8 cellular contexts compared by ENCODE assay signal in the genomic region with DNA sequence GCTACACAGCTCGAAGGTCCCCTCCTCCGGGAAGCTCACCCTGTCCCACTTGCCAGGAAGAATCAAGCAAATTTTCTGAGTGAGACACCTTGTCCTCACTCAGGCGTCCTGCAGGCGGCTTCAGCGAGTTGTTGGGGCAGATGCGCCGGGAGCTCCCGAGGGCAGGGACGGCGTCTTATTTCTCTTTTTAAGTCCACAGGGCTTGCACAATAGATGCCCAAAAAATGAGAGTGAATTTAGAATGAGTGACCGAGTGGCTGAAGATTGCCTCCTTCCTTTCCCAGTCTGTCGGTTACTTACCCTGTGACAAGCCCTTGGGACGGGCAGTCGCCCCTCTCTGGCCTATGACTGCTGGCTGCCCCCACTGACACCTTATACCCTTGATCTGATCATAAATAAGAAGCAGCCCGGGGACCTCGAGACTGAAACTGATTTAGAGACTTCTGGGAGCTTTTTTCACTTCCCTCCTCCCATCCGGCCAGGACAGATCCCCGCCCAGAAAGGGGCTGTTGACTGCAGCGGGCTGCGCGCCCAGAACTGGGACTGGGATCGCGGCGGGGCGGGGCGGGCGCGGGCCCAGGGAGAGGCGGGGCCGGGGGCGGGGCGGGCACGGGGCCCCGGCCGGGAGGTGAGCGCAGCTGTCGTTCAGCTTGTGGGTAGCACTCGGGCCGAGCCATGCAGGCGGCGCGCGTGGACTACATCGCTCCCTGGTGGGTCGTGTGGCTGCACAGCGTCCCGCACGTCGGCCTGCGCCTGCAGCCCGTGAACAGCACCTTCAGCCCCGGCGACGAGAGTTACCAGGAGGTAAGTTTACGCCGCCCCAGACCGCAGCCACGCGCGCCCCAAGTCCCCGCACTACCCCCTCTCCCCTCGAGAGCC. TPM values are rescaled to one million over a fixed set of nuclear protein-coding genes. Genes with fewer than 3 reads are reported as not detected.
A peak's percentile ranks its signal among the peaks of the same experiment; 100 is the strongest.
DNase-seq lines count a peak whose midpoint lies in the region; ATAC-seq and TF ChIP-seq lines count a peak whose summit lies in the region.

Gene TTYH2, plus strand, starts transcription at position 659 of the 879 bp plus-strand sequence. Its CDS starts 17 bp downstream, at position 676.

- ATAC-seq in GM21529 (IDR thresholded peaks at IDR 0.05; ENCODE audit: unreplicated experiment), result peak; percentile 63
- peak; percentile 81 for ATAC-seq in naive thymus-derived CD4-positive, alpha-beta T cell

- no peaks in the 10 kb centered on the region for H3K27me3 ChIP-seq in naive thymus-derived CD4-positive, alpha-beta T cell (ENCODE audit: control insufficient read depth in 2 of 2, insufficient read depth in 2 of 2, low read length in 2 of 2)

- CTCF ChIA-PET in naive thymus-derived CD4-positive, alpha-beta T cell (lab: Charles Lee), result interaction anchor here (0.7 to 1.7 kb wide), 7 partner anchors 10 to 155 kb away, joined by 3 to 9 read pairs (median 5); partner anchors contain the start of genes GPR142 and RPL38

- no peaks in the 10 kb centered on the region for H3K9me3 ChIP-seq in naive thymus-derived CD4-positive, alpha-beta T cell (ENCODE audit: control insufficient read depth in 2 of 3, low read length in 3 of 3)

- peaks cover 0 to 21% (median 13%) of the 10 kb centered on the region in 3 experiments for H3K36me3 ChIP-seq in naive thymus-derived CD4-positive, alpha-beta T cell (ENCODE audit: control insufficient read depth in 2 of 3, insufficient read depth in 3 of 3, low read length in 3 of 3)

- peak within 1 kb of the TSS; percentile 57 to 92 (median 82) for H3K27ac Mint-ChIP-seq in naive thymus-derived CD4-positive, alpha-beta T cell

- peak within 1 kb of the TSS; percentile 55 for H3K27ac ChIP-seq in naive thymus-derived CD4-positive, alpha-beta T cell (ENCODE audit: low read depth, low read length)

- H3K4me1 ChIP-seq in naive thymus-derived CD4-positive, alpha-beta T cell (ENCODE audit: control insufficient read depth in 2 of 2, insufficient read depth in 2 of 2, low read length in 2 of 2), result peaks cover 23 to 37% of the 10 kb centered on the region in 2 donors

- peak within 1 kb of the TSS; percentile 62 for H3K4me3 ChIP-seq in naive thymus-derived CD4-positive, alpha-beta T cell (ENCODE audit: low read length)

- DNase-seq in DMS153 treated with DMSO at 0.1 percent for 48 hours (lab: John Stamatoyannopoulos, UW; ENCODE audit: unreplicated experiment) (peak; percentile 54), RKO (ENCODE audit: low spot score) (peak; percentile 89), activated T-helper 1 cell treated with Interleukin-2 at 50 U/mL for 16 hours (ENCODE audit: low read depth) (peak; percentile 63), fibroblast of gingiva (ENCODE audit: low read depth) (peak; percentile 89)
- DNase-seq in naive thymus-derived CD4-positive, alpha-beta T cell, result peak; percentile 46 to 78 (median 55)
- DNase-seq in stimulated activated naive CD4-positive, alpha-beta T cell treated with Interleukin-2 at 50 U/mL for 16 hours (lab: John Stamatoyannopoulos, UW), result peak; percentile 62

- peaks cover 0 to 15% (median 6%) of the 10 kb centered on the region in 5 donors for H3K36me3 Mint-ChIP-seq in naive thymus-derived CD4-positive, alpha-beta T cell

- TF ChIP-seq EP300 in Ishikawa (IDR thresholded peaks at IDR 0.05; ENCODE audit: borderline replicate concordance), result no peak

- peaks cover 27 to 51% (median 40%) of the 10 kb centered on the region in 7 donors for H3K4me1 Mint-ChIP-seq in naive thymus-derived CD4-positive, alpha-beta T cell

- POLR2A ChIA-PET in naive thymus-derived CD4-positive, alpha-beta T cell (lab: Charles Lee), result interaction anchor here (1.7 to 2.4 kb wide), 3 partner anchors 9 to 72 kb away, joined by 6 to 17 read pairs (median 16); partner anchors contain the start of gene RPL38

- TF ChIP-seq RAD21 in Ishikawa (IDR thresholded peaks at IDR 0.05; ENCODE audit: low read depth), result no peak

- peaks cover 0 to 5% (median 0%) of the 10 kb centered on the region in 5 donors for H3K27me3 Mint-ChIP-seq in naive thymus-derived CD4-positive, alpha-beta T cell

- H3K4me3 Mint-ChIP-seq in naive thymus-derived CD4-positive, alpha-beta T cell, result peak within 1 kb of the TSS; percentile 80 to 92 (median 91)

- peaks cover 0 to 3% (median 0%) of the 10 kb centered on the region in 11 donors for H3K9me3 Mint-ChIP-seq in naive thymus-derived CD4-positive, alpha-beta T cell

- intact Hi-C loops in naive thymus-derived CD4-positive, alpha-beta T cell (cut with micrococcal nuclease), result loop anchor here (1.0 to 5.0 kb wide), 8 partner anchors 10 to 319 kb away; partner anchors contain the start of genes RPL38 (in 2 of the 2) and CD300LB (in 1 of the 2)

TF ChIP-seq in Ishikawa, 13 proteins besides CTCF, POLR2A, EP300 and RAD21:
- TF ChIP-seq, protein P1, sequence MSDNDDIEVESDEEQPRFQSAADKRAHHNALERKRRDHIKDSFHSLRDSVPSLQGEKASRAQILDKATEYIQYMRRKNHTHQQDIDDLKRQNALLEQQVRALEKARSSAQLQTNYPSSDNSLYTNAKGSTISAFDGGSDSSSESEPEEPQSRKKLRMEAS (IDR thresholded peaks at IDR 0.05), result peak; percentile 40; the same call in 1 of the 2 replicates
- TF ChIP-seq CEBPB (IDR thresholded peaks at IDR 0.05) (0 out of 2 replicates have a peak, but pooled peaks have one; percentile 43), EGR1 (IDR thresholded peaks at IDR 0.05) (no peak)
TF ChIP-seq in Ishikawa: peak in this region for 2.

RNA-seq across cellular contexts. Expression of gene TTYH2, which starts in this region (rescaled TPM):
- total RNA-seq in naive thymus-derived CD4-positive, alpha-beta T cell, result 10 to 100 TPM in 2 of 5 experiments, 1 to 10 TPM in 3; 5.5 to 15.8 (median 9.9) TPM
- polyA plus RNA-seq in naive thymus-derived CD4-positive, alpha-beta T cell, result 1 to 10 TPM; 1.9 to 2.0 TPM

Comparison
In these comparisons a context has a peak if more than half of its experiments do, and no peak if none do; other contexts are left out.
1. Peak in every context shown above with its lines: DNase-seq, ATAC-seq, H3K4me3 ChIP-seq and H3K27ac ChIP-seq.